Comparison of ENCODE assay signal across 15 cellular contexts in the genomic region with DNA sequence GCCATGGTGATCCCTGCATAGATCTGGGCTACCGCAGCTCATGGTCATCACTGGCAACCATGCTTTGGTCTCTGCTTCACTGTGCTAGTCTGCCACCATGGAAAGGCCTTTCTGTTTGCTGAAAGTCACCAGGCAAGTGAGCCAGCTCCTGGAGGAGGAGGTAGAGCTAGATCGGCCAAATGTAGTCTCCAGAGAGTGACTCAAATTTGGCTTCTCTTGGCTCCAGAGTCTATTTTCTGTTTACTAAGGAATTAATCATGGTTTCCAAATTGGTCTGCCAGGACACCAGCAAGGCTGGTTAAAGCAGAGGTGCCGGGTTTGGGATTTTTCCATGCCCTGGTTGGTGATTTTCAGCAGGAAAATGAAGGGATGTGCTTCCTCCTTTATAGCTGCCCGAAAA.
"Had no signal": no experiment of that assay in that cellular context is flagged by ENCODE, and none has a peak within 500 bp of the region (broad histone marks: within the 10 kb centered on the region; RNA-seq: fewer than 3 reads in every experiment).

No MANE protein-coding gene starts in this region.

- ATAC-seq: activated T-cell treated with anti-CD3 and anti-CD28 coated beads, Interleukin-2, amount 50 U/mL, for 72 hours; foreskin keratinocyte; naive thymus-derived CD8-positive, alpha-beta T cell; stimulated activated memory B cell treated with anti-CD40 and anti-IgM and Interleukin-4, amounts not matched to agents 10 μg/mL and 1 μg/mL and 100 μg/mL, for 72 hours had no signal

- H3K4me1 ChIP-seq: tibial nerve had no signal

- H3K27me3 ChIP-seq: foreskin keratinocyte, tibial nerve, vagina had no signal

- H3K9me3 Mint-ChIP-seq: activated CD4-positive, alpha-beta memory T cell treated with anti-CD3 and anti-CD28 coated beads for 36 hours; activated T-cell treated with anti-CD3 and anti-CD28 coated beads, Interleukin-2, amount 50 U/mL, for 72 hours; immature natural killer cell; naive thymus-derived CD8-positive, alpha-beta T cell; stimulated activated memory B cell treated with anti-CD40 and anti-IgM and Interleukin-4, amounts not matched to agents 10 μg/mL and 1 μg/mL and 100 μg/mL, for 72 hours had no signal

- H3K27ac Mint-ChIP-seq: activated CD4-positive, alpha-beta memory T cell treated with anti-CD3 and anti-CD28 coated beads for 36 hours; immature natural killer cell; naive thymus-derived CD8-positive, alpha-beta T cell; progenitor cell of endocrine pancreas; stimulated activated memory B cell treated with anti-CD40 and anti-IgM and Interleukin-4, amounts not matched to agents 10 μg/mL and 1 μg/mL and 100 μg/mL, for 72 hours had no signal

- H3K27ac ChIP-seq: foreskin keratinocyte, tibial nerve, vagina had no signal

- DNase-seq: activated CD4-positive, alpha-beta memory T cell treated with anti-CD3 and anti-CD28 coated beads for 36 hours; activated CD4-positive, alpha-beta T cell treated with anti-CD3 and anti-CD28 coated beads for 1 hour; activated naive CD8-positive, alpha-beta T cell treated with anti-CD3 and anti-CD28 coated beads, Interleukin-2, amount 10 ng/mL, durations not matched to agents 7 days and 5 days; activated T-cell treated with anti-CD3 and anti-CD28 coated beads, Interleukin-2, amount 50 U/mL, for 72 hours; anterior cingulate cortex; foreskin keratinocyte; immature natural killer cell; left cardiac atrium; mammary epithelial cell; naive thymus-derived CD8-positive, alpha-beta T cell; nucleus accumbens had no signal

- H3K27me3 Mint-ChIP-seq: activated CD4-positive, alpha-beta memory T cell treated with anti-CD3 and anti-CD28 coated beads for 36 hours; activated naive CD8-positive, alpha-beta T cell treated with anti-CD3 and anti-CD28 coated beads, Interleukin-2, amount 10 ng/mL, durations not matched to agents 7 days and 5 days; stimulated activated memory B cell treated with anti-CD40 and anti-IgM and Interleukin-4, amounts not matched to agents 10 μg/mL and 1 μg/mL and 100 μg/mL, for 72 hours had no signal

- H3K9me3 ChIP-seq: tibial nerve, vagina had no signal

- H3K36me3 Mint-ChIP-seq: activated CD4-positive, alpha-beta memory T cell treated with anti-CD3 and anti-CD28 coated beads for 36 hours; naive thymus-derived CD8-positive, alpha-beta T cell; stimulated activated memory B cell treated with anti-CD40 and anti-IgM and Interleukin-4, amounts not matched to agents 10 μg/mL and 1 μg/mL and 100 μg/mL, for 72 hours had no signal

- H3K36me3 ChIP-seq: tibial nerve, vagina had no signal

- H3K4me3 ChIP-seq: tibial nerve, vagina had no signal

- H3K4me3 Mint-ChIP-seq: activated CD4-positive, alpha-beta memory T cell treated with anti-CD3 and anti-CD28 coated beads for 36 hours; activated naive CD8-positive, alpha-beta T cell treated with anti-CD3 and anti-CD28 coated beads, Interleukin-2, amount 10 ng/mL, durations not matched to agents 7 days and 5 days; activated T-cell treated with anti-CD3 and anti-CD28 coated beads, Interleukin-2, amount 50 U/mL, for 72 hours; immature natural killer cell; naive thymus-derived CD8-positive, alpha-beta T cell; stimulated activated memory B cell treated with anti-CD40 and anti-IgM and Interleukin-4, amounts not matched to agents 10 μg/mL and 1 μg/mL and 100 μg/mL, for 72 hours had no signal
